In the genomic region with DNA sequence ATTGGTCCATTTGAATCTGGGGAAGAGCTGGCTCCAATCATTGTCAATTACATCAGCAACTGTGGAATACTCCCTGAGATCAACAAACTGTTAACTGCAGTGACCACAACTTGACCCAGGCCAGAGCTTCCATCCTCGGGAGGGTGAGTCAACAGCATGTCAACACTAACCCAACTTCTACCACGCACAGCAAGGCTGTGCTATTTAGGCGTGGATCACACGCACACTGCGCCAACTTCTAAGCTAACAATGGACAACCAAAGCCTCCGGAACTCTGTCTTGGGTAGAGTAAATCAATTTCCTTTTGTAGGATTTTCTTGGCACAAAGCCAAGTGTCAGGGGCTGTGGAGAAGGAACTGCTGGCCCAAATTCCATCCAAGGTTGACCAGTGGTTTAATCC, we compare ENCODE assay signal across 8 cellular contexts. TPM values are rescaled to one million over a fixed set of nuclear protein-coding genes. Genes with fewer than 3 reads are reported as not detected.
A peak's percentile ranks its signal among the peaks of the same experiment; 100 is the strongest.
DNase-seq lines count a peak whose midpoint lies in the region; ATAC-seq and TF ChIP-seq lines count a peak whose summit lies in the region.

No MANE protein-coding gene starts in this region.

- H3K4me3 ChIP-seq in A673 (ENCODE audit: low read depth, low read length, poor library complexity, severe bottlenecking): no peak overlapping the region
- no peak overlapping the region for H3K4me3 ChIP-seq in brain microvascular endothelial cell (ENCODE audit: low read depth, low read length)

- no peaks in the 10 kb centered on the region for H3K36me3 ChIP-seq in A673 (ENCODE audit: insufficient read depth, low read length, poor library complexity, severe bottlenecking)
- no peaks in the 10 kb centered on the region for H3K36me3 ChIP-seq in brain microvascular endothelial cell (replicated peaks)

- no peaks in the 10 kb centered on the region for H3K27me3 ChIP-seq in A673 (replicated peaks; ENCODE audit: insufficient read depth, low read depth, low read length, poor library complexity)
- H3K27me3 ChIP-seq in brain microvascular endothelial cell (replicated peaks): no peaks in the 10 kb centered on the region

- peaks cover 4% of the 10 kb centered on the region for H3K27me3 Mint-ChIP-seq in nephron progenitor cell (ENCODE audit: low read depth, poor library complexity)

- peaks cover 72% of the 10 kb centered on the region for H3K36me3 Mint-ChIP-seq in nephron progenitor cell (ENCODE audit: low read depth)

- no peaks in the 10 kb centered on the region for H3K4me1 Mint-ChIP-seq in nephron progenitor cell

- in situ Hi-C loops in brain microvascular endothelial cell (cut with HindIII; ENCODE audit: low pct_ligation_motif_present, low sequenced_read_pairs): no loop called here

- no peak for ATAC-seq in HG02970 (IDR thresholded peaks at IDR 0.05; ENCODE audit: low FRiP score, unreplicated experiment)

- peaks cover 11% of the 10 kb centered on the region for H3K9me3 Mint-ChIP-seq in nephron progenitor cell

- no peak overlapping the region for H3K27ac Mint-ChIP-seq in nephron progenitor cell

- no peak for DNase-seq in A673 (ENCODE audit: low spot score)
- DNase-seq in HS-27A (ENCODE audit: low read depth): peak; percentile 92
- peak; percentile 99 for DNase-seq in brain microvascular endothelial cell
- DNase-seq in left kidney (ENCODE audit: low read depth, low spot score): peak; percentile 41
- no peak for DNase-seq in nephron progenitor cell
- no peak for DNase-seq in GDM1 (lab: John Stamatoyannopoulos, UW)
- DNase-seq in activated effector memory CD4-positive, alpha-beta T cell treated with Interleukin-2 at 50 U/mL for 16 hours: no peak

- peak overlapping the region; percentile 58 for H3K27ac ChIP-seq in A673 (ENCODE audit: low read depth, low read length, poor library complexity, severe bottlenecking)
- peak overlapping the region; percentile 80 for H3K27ac ChIP-seq in brain microvascular endothelial cell

- no peak overlapping the region for H3K4me3 Mint-ChIP-seq in nephron progenitor cell

- no peak for TF ChIP-seq CTCF in A673 (conservative IDR thresholded peaks at IDR 0.05; ENCODE audit: low read depth, low read length)
- no peak for TF ChIP-seq CTCF in brain microvascular endothelial cell (IDR thresholded peaks at IDR 0.05; ENCODE audit: low read depth, low read length, missing control alignments)
- TF ChIP-seq CTCF in nephron progenitor cell (IDR thresholded peaks at IDR 0.05): no peak

- BruUV-seq in A673 (replicated peaks; lab: Mats Ljungman, UMichigan): no TSS peak

- intact Hi-C loops in A673 (cut with micrococcal nuclease; ENCODE audit: unreplicated experiment): no loop called here

- POLR2A ChIA-PET in A673 (lab: Charles Lee; ENCODE audit: low non-redundant PET): no interaction called here

- no peaks in the 10 kb centered on the region for H3K9me3 ChIP-seq in A673 (ENCODE audit: low read depth, low read length, poor library complexity, severe bottlenecking)

- peaks cover 40% of the 10 kb centered on the region for H3K4me1 ChIP-seq in A673 (ENCODE audit: insufficient read depth, low read length, poor library complexity, severe bottlenecking)

- CTCF ChIA-PET in A673 (lab: Charles Lee): no interaction called here

RNA-seq across cellular contexts. Expression of a gene that starts 30.4 kb away (rescaled TPM):
- total RNA-seq in A673 (2021): 531 and 539 TPM in 2 replicates

Comparison
In these comparisons a context has a peak if more than half of its experiments do, and no peak if none do; other contexts are left out.
1. DNase-seq: peak in HS-27A (single experiment), brain microvascular endothelial cell (single experiment) and left kidney (single experiment); none in A673 (single experiment), nephron progenitor cell (single experiment), GDM1 (single experiment) and activated effector memory CD4-positive, alpha-beta T cell treated with Interleukin-2 at 50 U/mL for 16 hours (single experiment).